ENCODE assay signal across 1 cellular context in the genomic region with DNA sequence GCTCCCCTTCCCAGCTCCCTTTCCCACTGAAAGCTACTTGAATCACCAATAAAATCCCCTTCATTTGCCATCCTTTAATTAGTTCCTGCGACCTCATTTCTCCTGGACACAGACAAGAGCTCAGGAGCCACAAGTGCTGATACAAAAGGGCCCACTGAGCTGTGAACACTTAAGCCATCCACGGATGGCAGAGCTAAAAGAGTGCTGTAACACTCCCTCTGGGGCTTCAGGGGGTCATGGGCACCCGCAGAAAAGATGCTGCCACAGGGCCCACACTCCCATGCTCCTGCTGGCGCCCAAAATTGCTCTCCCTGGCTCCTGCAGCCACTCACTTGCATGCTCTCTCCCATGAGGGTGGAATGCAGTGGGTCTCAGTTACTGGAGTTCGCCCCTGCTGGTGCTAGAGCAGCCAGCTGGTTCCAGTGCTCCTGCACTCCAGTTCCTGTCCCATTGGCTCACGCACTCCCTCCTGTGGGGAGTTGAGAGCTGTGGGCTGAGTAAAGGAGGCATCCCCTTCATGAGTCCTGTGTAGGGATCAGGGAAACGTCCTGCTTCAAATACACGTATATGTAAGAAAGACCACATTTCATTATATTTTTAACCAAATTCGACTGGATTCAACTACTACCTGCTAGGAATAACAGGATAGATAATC.
TF ChIP-seq lines count a peak whose summit lies in the region.

No MANE protein-coding gene starts in this region.

TF ChIP-seq in WTC11, 78 proteins besides CTCF, POLR2A, EP300 and RAD21 (continued from another document):
- TF ChIP-seq, protein P1, sequence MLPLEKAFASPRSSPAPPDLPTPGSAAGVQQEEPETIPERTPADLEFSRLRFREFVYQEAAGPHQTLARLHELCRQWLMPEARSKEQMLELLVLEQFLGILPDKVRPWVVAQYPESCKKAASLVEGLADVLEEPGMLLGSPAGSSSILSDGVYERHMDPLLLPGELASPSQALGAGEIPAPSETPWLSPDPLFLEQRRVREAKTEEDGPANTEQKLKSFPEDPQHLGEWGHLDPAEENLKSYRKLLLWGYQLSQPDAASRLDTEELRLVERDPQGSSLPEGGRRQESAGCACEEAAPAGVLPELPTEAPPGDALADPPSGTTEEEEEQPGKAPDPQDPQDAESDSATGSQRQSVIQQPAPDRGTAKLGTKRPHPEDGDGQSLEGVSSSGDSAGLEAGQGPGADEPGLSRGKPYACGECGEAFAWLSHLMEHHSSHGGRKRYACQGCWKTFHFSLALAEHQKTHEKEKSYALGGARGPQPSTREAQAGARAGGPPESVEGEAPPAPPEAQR (CRISPR knock-in tag; IDR thresholded peaks at IDR 0.05) = no peak
- TF ChIP-seq ELF4 (CRISPR knock-in tag; IDR thresholded peaks at IDR 0.05; ENCODE audit: low read depth) = no peak
- no peak for TF ChIP-seq RORB (CRISPR knock-in tag; IDR thresholded peaks at IDR 0.05)
